Comparison of ENCODE assay signal across 3 cellular contexts in the genomic region with DNA sequence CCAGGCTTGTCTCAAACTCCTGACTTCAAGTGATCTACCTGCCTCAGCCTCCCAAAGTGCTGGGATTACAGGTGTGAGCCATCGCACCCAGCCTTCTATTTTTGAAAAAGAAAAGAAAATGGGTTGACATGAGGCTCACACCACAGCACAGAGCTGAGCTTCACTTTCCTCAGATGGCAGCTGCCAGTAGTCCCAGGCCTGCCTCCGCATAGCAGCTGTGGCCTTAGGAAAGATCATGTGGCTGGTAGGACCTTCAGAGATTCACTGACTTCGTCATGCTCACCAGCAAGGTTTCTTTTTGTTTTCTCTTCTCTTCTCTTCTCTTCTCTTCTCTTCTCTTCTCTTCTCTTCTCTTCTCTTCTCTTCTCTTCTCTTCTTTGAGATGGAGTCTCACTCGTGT. TPM values are rescaled to one million over a fixed set of nuclear protein-coding genes. Genes with fewer than 3 reads are reported as not detected.
"Had no signal": no experiment of that assay in that cellular context is flagged by ENCODE, and none has a peak within 500 bp of the region (broad histone marks: within the 10 kb centered on the region; RNA-seq: fewer than 3 reads in every experiment).

No MANE protein-coding gene starts in this region.

RNA-seq across cellular contexts. Expression of a gene that starts 13.8 kb away (rescaled TPM):
- total RNA-seq: esophagus mucosa, left lobe of liver, mammary epithelial cell had no signal
- polyA plus RNA-seq: mammary epithelial cell had no signal
